Comparison of ENCODE assay signal across 1 cellular context in the genomic region with DNA sequence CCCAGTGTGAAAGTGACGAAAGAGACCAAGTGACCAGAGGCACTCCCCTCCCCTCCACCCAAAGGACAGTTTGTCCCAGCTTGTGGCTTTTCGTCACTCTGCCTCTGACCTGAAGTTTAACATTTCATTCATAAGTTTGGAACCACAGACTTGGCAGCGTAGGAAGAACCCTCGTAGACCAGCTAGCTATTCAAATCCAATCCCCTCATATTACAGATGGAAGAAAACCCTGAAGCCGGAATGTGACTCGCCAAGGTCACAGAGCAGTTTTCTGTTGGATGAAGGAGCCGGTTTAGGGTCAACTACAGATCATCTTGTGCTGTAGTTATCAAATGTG.
TF ChIP-seq lines count a peak whose summit lies in the region.

No MANE protein-coding gene starts in this region.

TF ChIP-seq in SK-N-SH treated with all-trans-retinoic acid at 6 μM for 48 hours, 23 proteins besides CTCF, POLR2A, EP300 and RAD21 (continued from another document):
- TF ChIP-seq, protein P1, sequence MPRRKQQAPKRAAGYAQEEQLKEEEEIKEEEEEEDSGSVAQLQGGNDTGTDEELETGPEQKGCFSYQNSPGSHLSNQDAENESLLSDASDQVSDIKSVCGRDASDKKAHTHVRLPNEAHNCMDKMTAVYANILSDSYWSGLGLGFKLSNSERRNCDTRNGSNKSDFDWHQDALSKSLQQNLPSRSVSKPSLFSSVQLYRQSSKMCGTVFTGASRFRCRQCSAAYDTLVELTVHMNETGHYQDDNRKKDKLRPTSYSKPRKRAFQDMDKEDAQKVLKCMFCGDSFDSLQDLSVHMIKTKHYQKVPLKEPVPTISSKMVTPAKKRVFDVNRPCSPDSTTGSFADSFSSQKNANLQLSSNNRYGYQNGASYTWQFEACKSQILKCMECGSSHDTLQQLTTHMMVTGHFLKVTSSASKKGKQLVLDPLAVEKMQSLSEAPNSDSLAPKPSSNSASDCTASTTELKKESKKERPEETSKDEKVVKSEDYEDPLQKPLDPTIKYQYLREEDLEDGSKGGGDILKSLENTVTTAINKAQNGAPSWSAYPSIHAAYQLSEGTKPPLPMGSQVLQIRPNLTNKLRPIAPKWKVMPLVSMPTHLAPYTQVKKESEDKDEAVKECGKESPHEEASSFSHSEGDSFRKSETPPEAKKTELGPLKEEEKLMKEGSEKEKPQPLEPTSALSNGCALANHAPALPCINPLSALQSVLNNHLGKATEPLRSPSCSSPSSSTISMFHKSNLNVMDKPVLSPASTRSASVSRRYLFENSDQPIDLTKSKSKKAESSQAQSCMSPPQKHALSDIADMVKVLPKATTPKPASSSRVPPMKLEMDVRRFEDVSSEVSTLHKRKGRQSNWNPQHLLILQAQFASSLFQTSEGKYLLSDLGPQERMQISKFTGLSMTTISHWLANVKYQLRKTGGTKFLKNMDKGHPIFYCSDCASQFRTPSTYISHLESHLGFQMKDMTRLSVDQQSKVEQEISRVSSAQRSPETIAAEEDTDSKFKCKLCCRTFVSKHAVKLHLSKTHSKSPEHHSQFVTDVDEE (CRISPR knock-in tag; IDR thresholded peaks at IDR 0.05) = no peak
- no peak for TF ChIP-seq ISL1 (CRISPR knock-in tag; IDR thresholded peaks at IDR 0.05)
- TF ChIP-seq, protein P2, sequence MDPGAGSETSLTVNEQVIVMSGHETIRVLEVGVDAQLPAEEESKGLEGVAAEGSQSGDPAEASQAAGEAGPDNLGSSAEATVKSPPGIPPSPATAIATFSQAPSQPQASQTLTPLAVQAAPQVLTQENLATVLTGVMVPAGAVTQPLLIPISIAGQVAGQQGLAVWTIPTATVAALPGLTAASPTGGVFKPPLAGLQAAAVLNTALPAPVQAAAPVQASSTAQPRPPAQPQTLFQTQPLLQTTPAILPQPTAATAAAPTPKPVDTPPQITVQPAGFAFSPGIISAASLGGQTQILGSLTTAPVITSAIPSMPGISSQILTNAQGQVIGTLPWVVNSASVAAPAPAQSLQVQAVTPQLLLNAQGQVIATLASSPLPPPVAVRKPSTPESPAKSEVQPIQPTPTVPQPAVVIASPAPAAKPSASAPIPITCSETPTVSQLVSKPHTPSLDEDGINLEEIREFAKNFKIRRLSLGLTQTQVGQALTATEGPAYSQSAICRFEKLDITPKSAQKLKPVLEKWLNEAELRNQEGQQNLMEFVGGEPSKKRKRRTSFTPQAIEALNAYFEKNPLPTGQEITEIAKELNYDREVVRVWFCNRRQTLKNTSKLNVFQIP (CRISPR knock-in tag; IDR thresholded peaks at IDR 0.05; ENCODE audit: borderline replicate concordance, low read depth) = no peak
- no peak for TF ChIP-seq PPARA (CRISPR knock-in tag; IDR thresholded peaks at IDR 0.05; ENCODE audit: borderline replicate concordance)
